ENCODE assay signal across 21 cellular contexts in the genomic region with DNA sequence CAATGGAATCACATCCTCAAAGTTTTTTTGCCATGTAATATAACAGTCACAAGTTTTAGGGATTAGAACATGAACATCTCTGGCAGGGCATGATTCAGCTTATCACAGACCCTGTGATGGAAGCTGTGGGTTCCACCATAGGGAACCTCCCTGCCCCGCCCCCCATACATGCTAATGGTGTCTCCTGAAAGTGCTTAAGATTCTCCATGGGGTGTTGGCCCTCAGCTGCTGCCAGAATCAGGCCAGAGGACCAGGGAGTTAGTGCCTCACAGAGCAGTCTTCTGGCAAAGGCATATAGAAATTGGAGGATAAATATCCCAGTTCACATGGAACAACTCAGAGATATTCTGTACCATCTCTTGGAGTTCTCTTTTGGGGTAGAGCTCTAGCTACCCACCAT.
"Had no signal": no experiment of that assay in that cellular context is flagged by ENCODE, and none has a peak within 500 bp of the region (broad histone marks: within the 10 kb centered on the region; RNA-seq: fewer than 3 reads in every experiment).

No MANE protein-coding gene starts in this region.

- H3K27me3 ChIP-seq: colonic mucosa, esophagus squamous epithelium, neural progenitor cell, right atrium auricular region, upper lobe of right lung, uterus had no signal

- H2AFZ ChIP-seq: neural progenitor cell had no signal

- H3K4me2 ChIP-seq: neural progenitor cell had no signal

- H3K4me1 ChIP-seq: colonic mucosa, esophagus squamous epithelium, prostate gland, right atrium auricular region, suprapubic skin, transverse colon, upper lobe of right lung, uterus had no signal

- ATAC-seq: left lobe of liver; naive thymus-derived CD4-positive, alpha-beta T cell; sciatic nerve; stimulated activated naive B cell treated with anti-CD40 and anti-IgM and Interleukin-4, amounts not matched to agents 10 μg/mL and 1 μg/mL and 100 μg/mL, for 72 hours; upper lobe of right lung had no signal

- DNase-seq: colonic mucosa; effector CD8-positive, alpha-beta T cell; esophagus squamous epithelium; hypothalamus; kidney; midbrain; naive thymus-derived CD4-positive, alpha-beta T cell; nucleus accumbens; stimulated activated CD4-positive, alpha-beta T cell treated with anti-CD3 and anti-CD28 coated beads, Interleukin-2, amount 100 ng/mL, for 24 hours; stimulated activated CD4-positive, alpha-beta T cell treated with anti-CD3 and anti-CD28 coated beads, Interleukin-4, amount 100 ng/mL, for 4 hours; stimulated activated naive B cell treated with anti-CD40 and anti-IgM and Interleukin-4, amounts not matched to agents 10 μg/mL and 1 μg/mL and 100 μg/mL, for 72 hours; transverse colon; upper lobe of right lung; uterus had no signal

- H3K36me3 ChIP-seq: colonic mucosa, esophagus squamous epithelium, neural progenitor cell, prostate gland, right atrium auricular region, suprapubic skin, transverse colon, upper lobe of right lung, uterus had no signal

- H3K4me3 ChIP-seq: colonic mucosa, esophagus squamous epithelium, lung, neural progenitor cell, prostate gland, right atrium auricular region, suprapubic skin, transverse colon, upper lobe of right lung, uterus had no signal

- H3K9me3 ChIP-seq: colonic mucosa, esophagus squamous epithelium, prostate gland, right atrium auricular region, suprapubic skin, transverse colon, upper lobe of right lung, uterus had no signal

- H3K27ac ChIP-seq: colonic mucosa, esophagus squamous epithelium, neural progenitor cell, prostate gland, right atrium auricular region, suprapubic skin, transverse colon, upper lobe of right lung, uterus had no signal

- H3K9ac ChIP-seq: neural progenitor cell had no signal
